ENCODE assay signal across 35 cellular contexts in the genomic region with DNA sequence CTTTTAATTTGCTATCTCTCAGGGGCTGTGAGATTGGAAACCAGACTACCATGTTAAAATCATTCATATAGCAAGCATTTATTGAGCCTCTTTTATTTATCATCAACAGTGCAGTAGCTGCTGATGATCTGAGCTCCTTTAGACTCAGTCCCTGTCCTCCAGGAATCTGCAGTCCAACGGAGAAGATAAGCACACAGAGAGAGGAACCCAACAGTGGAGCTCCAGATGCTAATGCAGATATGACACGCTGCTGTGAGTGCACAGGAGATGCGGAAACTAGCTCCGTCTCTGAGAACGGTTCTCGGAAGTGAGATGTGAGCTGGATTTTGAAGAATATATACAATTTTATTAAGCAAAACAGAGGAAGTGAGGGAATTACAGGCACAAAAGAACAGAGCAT. TPM values are rescaled to one million over a fixed set of nuclear protein-coding genes. Genes with fewer than 3 reads are reported as not detected.
"Had no signal": no experiment of that assay in that cellular context is flagged by ENCODE, and none has a peak within 500 bp of the region (broad histone marks: within the 10 kb centered on the region; RNA-seq: fewer than 3 reads in every experiment).

No MANE protein-coding gene starts in this region.

- H3K4me1 ChIP-seq: adrenal gland, body of pancreas, esophagus muscularis mucosa, foreskin keratinocyte, gastrocnemius medialis had no signal

- ATAC-seq: activated CD4-positive, alpha-beta T cell treated with anti-CD3 and anti-CD28 coated beads for 36 hours; activated CD8-positive, alpha-beta memory T cell treated with anti-CD3 and anti-CD28 coated beads, Interleukin-2, amount 10 ng/mL, durations not matched to agents 7 days and 5 days; activated CD8-positive, alpha-beta T cell treated with anti-CD3 and anti-CD28 coated beads, Interleukin-2, amount 10 ng/mL, durations not matched to agents 7 days and 5 days; activated naive CD8-positive, alpha-beta T cell treated with anti-CD3 and anti-CD28 coated beads, Interleukin-2, amount 50 U/mL, for 24 hours; body of pancreas; effector memory CD8-positive, alpha-beta T cell; foreskin keratinocyte; gastrocnemius medialis; T-helper 17 cell had no signal

- DNase-seq: activated CD4-positive, alpha-beta memory T cell treated with anti-CD3 and anti-CD28 coated beads for 36 hours; activated CD4-positive, alpha-beta T cell treated with anti-CD3 and anti-CD28 coated beads for 36 hours; activated CD4-positive, alpha-beta T cell treated with anti-CD3 and anti-CD28 coated beads, Interleukin-2, amount 10 ng/mL, durations not matched to agents 24 days and 14 days; activated CD4-positive, CD25-positive, alpha-beta regulatory T cell; activated CD4-positive, CD25-positive, alpha-beta regulatory T cell treated with anti-CD3 and anti-CD28 coated beads, Interleukin-2, amount 50 U/mL, for 72 hours; activated CD8-positive, alpha-beta memory T cell treated with anti-CD3 and anti-CD28 coated beads, Interleukin-2, amount 10 ng/mL, durations not matched to agents 7 days and 5 days; activated CD8-positive, alpha-beta memory T cell treated with anti-CD3 and anti-CD28 coated beads, Interleukin-2, amount 50 U/mL, for 4 hours; activated CD8-positive, alpha-beta T cell treated with anti-CD3 and anti-CD28 coated beads, Interleukin-2, amount 10 ng/mL, durations not matched to agents 7 days and 5 days; activated effector memory CD4-positive, alpha-beta T cell treated with anti-CD3 and anti-CD28 coated beads, Interleukin-2, amount 50 U/mL, for 16 hours; activated naive CD4-positive, alpha-beta T cell treated with anti-CD3 and anti-CD28 coated beads for 36 hours; activated naive CD8-positive, alpha-beta T cell treated with anti-CD3 and anti-CD28 coated beads for 36 hours; activated naive CD8-positive, alpha-beta T cell treated with anti-CD3 and anti-CD28 coated beads, Interleukin-2, amount 50 U/mL, for 24 hours; activated T-cell treated with anti-CD3 and anti-CD28 coated beads, Interleukin-2, amount 50 U/mL, for 1 hour; activated T-cell treated with anti-CD3 and anti-CD28 coated beads, Interleukin-2, amount 50 U/mL, for 48 hours; adrenal gland; amygdala; aorta; body of pancreas; caudate nucleus; cortex of kidney; dermis blood vessel endothelial cell; effector CD4-positive, alpha-beta T cell; effector memory CD8-positive, alpha-beta T cell; foreskin keratinocyte; gastrocnemius medialis; hippocampal formation; T-helper 17 cell; T1000 had no signal

- H3K36me3 ChIP-seq: adrenal gland, esophagus muscularis mucosa, gastrocnemius medialis had no signal

- H3K27ac ChIP-seq: adrenal gland, body of pancreas, esophagus muscularis mucosa, foreskin keratinocyte, gastrocnemius medialis had no signal

- H3K27me3 ChIP-seq: adrenal gland, body of pancreas, esophagus muscularis mucosa, foreskin keratinocyte, gastrocnemius medialis had no signal

- FAIRE-seq: colon had no signal

- H3K9me3 ChIP-seq: adrenal gland, body of pancreas, esophagus muscularis mucosa, gastrocnemius medialis had no signal

- H3K4me3 ChIP-seq: adrenal gland, body of pancreas, esophagus muscularis mucosa, gastrocnemius medialis had no signal

RNA-seq across cellular contexts. Expression of gene DCHS2, which starts 35.4 kb away (rescaled TPM):
- total RNA-seq: activated CD4-positive, alpha-beta memory T cell treated with anti-CD3 and anti-CD28 coated beads for 36 hours; activated CD4-positive, alpha-beta T cell treated with anti-CD3 and anti-CD28 coated beads, Interleukin-2, amount 10 ng/mL, durations not matched to agents 24 days and 14 days; activated CD8-positive, alpha-beta memory T cell treated with anti-CD3 and anti-CD28 coated beads for 36 hours; activated CD8-positive, alpha-beta memory T cell treated with anti-CD3 and anti-CD28 coated beads, Interleukin-2, amount 10 ng/mL, durations not matched to agents 7 days and 5 days; activated CD8-positive, alpha-beta T cell treated with anti-CD3 and anti-CD28 coated beads, Interleukin-2, amount 10 ng/mL, durations not matched to agents 7 days and 5 days; activated naive CD4-positive, alpha-beta T cell treated with anti-CD3 and anti-CD28 coated beads for 36 hours; activated naive CD8-positive, alpha-beta T cell treated with anti-CD3 and anti-CD28 coated beads for 36 hours; activated T-helper 1 cell treated with anti-CD3 and anti-CD28 coated beads, Interleukin-12 subunit alpha, Interleukin-12 subunit beta, Interleukin-2, Interleukin-4 antibody, amounts not matched to agents 30 ng/mL and 10 ng/mL and 1 ng/mL, durations not matched to agents 14 hours and 24 hours and 36 hours; activated T-helper 2 cell treated with anti-CD3 and anti-CD28 coated beads, Interferon-gamma antibody, Interleukin-2, Interleukin-4, amounts not matched to agents 10 μg/mL and 5 μg/mL and 100 μg/mL, durations not matched to agents 14 hours and 24 hours and 36 hours; chondrocyte; foreskin keratinocyte; glomerular endothelial cell had no signal
- polyA plus RNA-seq: foreskin keratinocyte had no signal
